Comparison of ENCODE assay signal across 15 cellular contexts in genomic region chr11:65822760-65823528, GRCh38. TPM values are rescaled to one million over a fixed set of nuclear protein-coding genes. Genes with fewer than 3 reads are reported as not detected.
"Had no signal": no experiment of that assay in that cellular context is flagged by ENCODE, and none has a peak within 500 bp of the region (broad histone marks: within the 10 kb centered on the region; RNA-seq: fewer than 3 reads in every experiment).

No MANE protein-coding gene starts in this region.

- H3K9me3 ChIP-seq: ascending aorta, psoas muscle, spleen, thoracic aorta had no signal

- H3K4me1 ChIP-seq: psoas muscle had no signal

- DNase-seq: activated CD4-positive, alpha-beta T cell treated with anti-CD3 and anti-CD28 coated beads, Interleukin-2, amount 50 U/mL, for 4 hours; activated naive CD4-positive, alpha-beta T cell treated with anti-CD3 and anti-CD28 coated beads for 36 hours; occipital lobe; psoas muscle; spleen had no signal

- FAIRE-seq: bronchial epithelial cell, endometrium, islet of Langerhans had no signal

- H3K4me1 Mint-ChIP-seq: nephron had no signal

- H3K9me3 Mint-ChIP-seq: activated naive CD4-positive, alpha-beta T cell treated with anti-CD3 and anti-CD28 coated beads for 36 hours; activated T-helper 2 cell treated with anti-CD3 and anti-CD28 coated beads, Interferon-gamma antibody, Interleukin-2, Interleukin-4, amounts not matched to agents 10 μg/mL and 5 μg/mL and 100 μg/mL, durations not matched to agents 14 hours and 24 hours and 36 hours; nephron had no signal

- H3K4me3 Mint-ChIP-seq: activated naive CD4-positive, alpha-beta T cell treated with anti-CD3 and anti-CD28 coated beads for 36 hours; nephron had no signal

- H3K36me3 ChIP-seq: ascending aorta, spleen, thoracic aorta had no signal

- H3K27ac Mint-ChIP-seq: activated naive CD4-positive, alpha-beta T cell treated with anti-CD3 and anti-CD28 coated beads for 36 hours; activated T-helper 2 cell treated with anti-CD3 and anti-CD28 coated beads, Interferon-gamma antibody, Interleukin-2, Interleukin-4, amounts not matched to agents 10 μg/mL and 5 μg/mL and 100 μg/mL, durations not matched to agents 14 hours and 24 hours and 36 hours; nephron had no signal

- H3K4me3 ChIP-seq: ascending aorta, psoas muscle, spleen, thoracic aorta had no signal

- H3K27me3 ChIP-seq: ascending aorta, spleen had no signal

- H3K27ac ChIP-seq: ascending aorta, psoas muscle, spleen, thoracic aorta had no signal

- ATAC-seq: activated CD4-positive, CD25-positive, alpha-beta regulatory T cell treated with anti-CD3 and anti-CD28 coated beads, Interleukin-2, amount 50 U/mL, for 24 hours; esophagus mucosa; psoas muscle; sciatic nerve had no signal

RNA-seq across cellular contexts. Expression of gene SNX32, which starts 10.8 kb away (rescaled TPM):
- total RNA-seq: ascending aorta, bronchial epithelial cell, psoas muscle had no signal

RNA-seq across cellular contexts. Expression of gene OVOL1, which starts 36.1 kb away (rescaled TPM):
- total RNA-seq: activated naive CD4-positive, alpha-beta T cell treated with anti-CD3 and anti-CD28 coated beads for 36 hours; ascending aorta; occipital lobe; psoas muscle; sciatic nerve had no signal
